Comparison of ENCODE assay signal across 23 cellular contexts in the genomic region with DNA sequence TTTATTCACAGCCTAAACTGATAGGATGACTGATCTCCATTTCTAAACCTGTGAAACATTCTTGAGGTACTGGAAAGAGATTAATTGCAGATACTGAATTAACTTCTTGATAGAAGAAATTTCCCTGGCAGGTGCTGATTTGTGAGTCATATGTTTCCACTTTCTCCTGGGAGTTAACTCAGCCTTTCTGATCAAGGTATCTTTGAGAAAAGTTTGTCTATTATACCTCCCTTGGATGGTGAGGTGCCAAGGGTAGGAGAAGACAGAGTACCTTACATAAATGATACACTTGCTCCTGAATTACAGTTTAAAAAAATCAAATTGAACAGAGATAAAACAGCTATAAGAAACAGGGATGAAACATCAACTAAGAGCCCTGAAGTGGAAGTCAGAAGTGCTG.
"Had no signal": no experiment of that assay in that cellular context is flagged by ENCODE, and none has a peak within 500 bp of the region (broad histone marks: within the 10 kb centered on the region; RNA-seq: fewer than 3 reads in every experiment).

No MANE protein-coding gene starts in this region.

- H3K27me3 ChIP-seq: colonic mucosa, esophagus squamous epithelium, gastrocnemius medialis, heart right ventricle, left lung had no signal

- H3K27ac Mint-ChIP-seq: dendritic cell treated with granulocyte-macrophage colony-stimulating factor and Interleukin-4, amounts not matched to agents 40 ng/mL and 50 ng/mL, for 4 days; endodermal cell; mesothelial cell of epicardium had no signal

- H3K4me1 ChIP-seq: colonic mucosa, esophagus squamous epithelium had no signal

- H3K9me3 ChIP-seq: colonic mucosa, esophagus squamous epithelium, gastrocnemius medialis, heart right ventricle, left lung, lower lobe of right lung, mucosa of descending colon had no signal

- H3K4me3 Mint-ChIP-seq: dendritic cell treated with granulocyte-macrophage colony-stimulating factor and Interleukin-4, amounts not matched to agents 40 ng/mL and 50 ng/mL, for 4 days; effector memory CD8-positive, alpha-beta T cell; endodermal cell; mesothelial cell of epicardium had no signal

- H3K27me3 Mint-ChIP-seq: dendritic cell treated with granulocyte-macrophage colony-stimulating factor and Interleukin-4, amounts not matched to agents 40 ng/mL and 50 ng/mL, for 4 days; effector memory CD8-positive, alpha-beta T cell had no signal

- H3K9me3 Mint-ChIP-seq: dendritic cell treated with granulocyte-macrophage colony-stimulating factor and Interleukin-4, amounts not matched to agents 40 ng/mL and 50 ng/mL, for 4 days; effector memory CD8-positive, alpha-beta T cell; endodermal cell had no signal

- H3K4me3 ChIP-seq: colonic mucosa, esophagus squamous epithelium, gastrocnemius medialis, heart right ventricle, left lung, lower lobe of right lung, mucosa of descending colon had no signal

- H3K27ac ChIP-seq: colonic mucosa, epithelial cell of prostate, esophagus squamous epithelium, gastrocnemius medialis, heart right ventricle, left lung, lower lobe of right lung had no signal

- H3K36me3 ChIP-seq: colonic mucosa, left lung, lower lobe of right lung had no signal

- DNase-seq: colonic mucosa; cortex of kidney; effector CD8-positive, alpha-beta T cell; effector memory CD8-positive, alpha-beta T cell; endodermal cell; erythroblast; esophagus squamous epithelium; foreskin fibroblast; foreskin melanocyte; gastrocnemius medialis; glutamatergic neuron; heart right ventricle; hippocampal formation; left cardiac atrium; left lung; left ventricle myocardium superior; lower lobe of right lung; mesenchymal stem cell; mucosa of descending colon had no signal

- ATAC-seq: effector memory CD8-positive, alpha-beta T cell; esophagus mucosa; gastrocnemius medialis; heart right ventricle; left lung; left ventricle myocardium superior; lower lobe of right lung; mucosa of descending colon had no signal
